ENCODE assay signal across 20 cellular contexts in genomic region chr1:59223213-59223612, GRCh38.
"Had no signal": no experiment of that assay in that cellular context is flagged by ENCODE, and none has a peak within 500 bp of the region (broad histone marks: within the 10 kb centered on the region; RNA-seq: fewer than 3 reads in every experiment).

No MANE protein-coding gene starts in this region.

- H3K27me3 ChIP-seq: breast epithelium had no signal

- H3K36me3 Mint-ChIP-seq: activated naive CD8-positive, alpha-beta T cell treated with anti-CD3 and anti-CD28 coated beads for 36 hours had no signal

- H3K27ac Mint-ChIP-seq: activated CD4-positive, alpha-beta T cell treated with anti-CD3 and anti-CD28 coated beads for 36 hours; activated naive CD8-positive, alpha-beta T cell treated with anti-CD3 and anti-CD28 coated beads for 36 hours; activated T-helper 1 cell treated with anti-CD3 and anti-CD28 coated beads, Interleukin-12 subunit alpha, Interleukin-12 subunit beta, Interleukin-2, Interleukin-4 antibody, amounts not matched to agents 30 ng/mL and 10 ng/mL and 1 ng/mL, durations not matched to agents 14 hours and 24 hours and 36 hours; stimulated activated naive CD8-positive, alpha-beta T cell treated with anti-CD3 and anti-CD28 coated beads, Interleukin-15, amount 100 ng/mL, for 72 hours had no signal

- DNase-seq: activated CD4-positive, alpha-beta T cell treated with anti-CD3 and anti-CD28 coated beads for 36 hours; activated CD4-positive, alpha-beta T cell treated with anti-CD3 and anti-CD28 coated beads, Interleukin-2, amount 50 U/mL, for 48 hours; activated naive CD4-positive, alpha-beta T cell; activated naive CD8-positive, alpha-beta T cell treated with anti-CD3 and anti-CD28 coated beads for 36 hours; amniotic stem cell; cerebellar nuclear complex; cortex of kidney; erythroblast; hypothalamus; islet precursor cell; left colon; small intestine; stimulated activated CD4-positive, alpha-beta T cell treated with anti-CD3 and anti-CD28 coated beads, Interleukin-15, amount 100 ng/mL, for 24 hours; stimulated activated CD4-positive, alpha-beta T cell treated with anti-CD3 and anti-CD28 coated beads, Interleukin-2, amount 100 ng/mL, for 48 hours; stimulated activated naive CD8-positive, alpha-beta T cell treated with anti-CD3 and anti-CD28 coated beads, Interleukin-15, amount 100 ng/mL, for 72 hours; SW 1271; T-helper 2 cell had no signal

- H3K27ac ChIP-seq: breast epithelium had no signal

- H3K4me3 Mint-ChIP-seq: activated CD4-positive, alpha-beta T cell treated with anti-CD3 and anti-CD28 coated beads for 36 hours; activated naive CD8-positive, alpha-beta T cell treated with anti-CD3 and anti-CD28 coated beads for 36 hours; activated T-helper 1 cell treated with anti-CD3 and anti-CD28 coated beads, Interleukin-12 subunit alpha, Interleukin-12 subunit beta, Interleukin-2, Interleukin-4 antibody, amounts not matched to agents 30 ng/mL and 10 ng/mL and 1 ng/mL, durations not matched to agents 14 hours and 24 hours and 36 hours; stimulated activated naive CD8-positive, alpha-beta T cell treated with anti-CD3 and anti-CD28 coated beads, Interleukin-15, amount 100 ng/mL, for 72 hours had no signal

- H3K9me3 ChIP-seq: breast epithelium had no signal

- H3K36me3 ChIP-seq: breast epithelium had no signal

- H3K4me1 Mint-ChIP-seq: activated CD4-positive, alpha-beta T cell treated with anti-CD3 and anti-CD28 coated beads for 36 hours; activated naive CD8-positive, alpha-beta T cell treated with anti-CD3 and anti-CD28 coated beads for 36 hours; stimulated activated naive CD8-positive, alpha-beta T cell treated with anti-CD3 and anti-CD28 coated beads, Interleukin-15, amount 100 ng/mL, for 72 hours had no signal

- H3K4me1 ChIP-seq: breast epithelium had no signal

- ATAC-seq: activated CD4-positive, alpha-beta T cell treated with anti-CD3 and anti-CD28 coated beads for 36 hours; left colon; stimulated activated naive CD8-positive, alpha-beta T cell treated with anti-CD3 and anti-CD28 coated beads, Interleukin-15, amount 100 ng/mL, for 72 hours had no signal

- H3K4me3 ChIP-seq: breast epithelium, lung had no signal

- H3K9me3 Mint-ChIP-seq: activated naive CD8-positive, alpha-beta T cell treated with anti-CD3 and anti-CD28 coated beads for 36 hours had no signal

- H3K27me3 Mint-ChIP-seq: activated CD4-positive, alpha-beta T cell treated with anti-CD3 and anti-CD28 coated beads for 36 hours; activated naive CD8-positive, alpha-beta T cell treated with anti-CD3 and anti-CD28 coated beads for 36 hours; stimulated activated naive CD8-positive, alpha-beta T cell treated with anti-CD3 and anti-CD28 coated beads, Interleukin-15, amount 100 ng/mL, for 72 hours had no signal
